ENCODE assay signal across 23 cellular contexts in the genomic region with DNA sequence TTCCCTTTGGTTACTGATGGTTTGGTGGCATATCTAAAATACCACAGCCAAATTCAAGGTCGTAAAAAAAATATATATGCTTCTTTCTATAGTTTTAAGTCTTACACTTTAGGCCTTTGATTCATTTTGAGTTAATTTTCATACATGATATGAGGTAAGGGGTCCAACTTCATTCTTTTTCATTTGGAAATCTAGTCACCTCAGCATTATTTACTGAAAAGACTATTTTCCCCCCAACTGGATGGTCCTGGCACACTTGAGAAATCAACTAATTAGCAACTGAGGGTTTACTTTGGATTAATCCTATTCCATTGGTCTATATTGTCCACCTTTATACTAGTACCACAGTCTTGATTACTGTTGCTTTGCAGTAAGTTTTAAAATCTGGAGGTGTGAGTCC. TPM values are rescaled to one million over a fixed set of nuclear protein-coding genes. Genes with fewer than 3 reads are reported as not detected.
DNase-seq lines count a peak whose midpoint lies in the region; ATAC-seq and TF ChIP-seq lines count a peak whose summit lies in the region.
"Had no signal": no experiment of that assay in that cellular context is flagged by ENCODE, and none has a peak within 500 bp of the region (broad histone marks: within the 10 kb centered on the region; RNA-seq: fewer than 3 reads in every experiment).

No MANE protein-coding gene starts in this region.

- H3K27me3 ChIP-seq in mammary epithelial cell (ENCODE audit: insufficient read depth, low read length) = no peaks in the 10 kb centered on the region
- no peaks in the 10 kb centered on the region for H3K27me3 ChIP-seq in breast epithelium
- no peaks in the 10 kb centered on the region for H3K27me3 ChIP-seq in OCI-LY3 (ENCODE audit: low read depth, low read length)
- H3K27me3 ChIP-seq in endodermal cell (ENCODE audit: control insufficient read depth, insufficient read depth, low read length, poor library complexity, severe bottlenecking) = no peaks in the 10 kb centered on the region
- H3K27me3 ChIP-seq in left ventricle myocardium inferior (ENCODE audit: low read depth) = no peaks in the 10 kb centered on the region
- H3K27me3 ChIP-seq: BE2C, cardiac muscle cell, transverse colon had no signal

- H3K27me3 Mint-ChIP-seq in endodermal cell (ENCODE audit: insufficient read depth) = no peaks in the 10 kb centered on the region
- H3K27me3 Mint-ChIP-seq in stimulated activated naive B cell treated with anti-CD40 and anti-IgM and Interleukin-4, amounts not matched to agents 10 μg/mL and 1 μg/mL and 100 μg/mL, for 72 hours = no peaks in the 10 kb centered on the region
- H3K27me3 Mint-ChIP-seq: activated CD4-positive, alpha-beta T cell treated with anti-CD3 and anti-CD28 coated beads for 36 hours; activated naive CD4-positive, alpha-beta T cell treated with anti-CD3 and anti-CD28 coated beads, Interleukin-2, amount 10 ng/mL, durations not matched to agents 7 days and 5 days; effector memory CD8-positive, alpha-beta T cell had no signal

- DNase-seq in mammary epithelial cell (no peak), breast epithelium (ENCODE audit: low spot score in 2 of 2) (no peak), endodermal cell (no peak), SIG-M5 (lab: John Stamatoyannopoulos, UW) (no peak), HuH-7 (ENCODE audit: low spot score) (no peak), left ventricle myocardium inferior (no peak)
- no peak for DNase-seq in stimulated activated naive B cell treated with anti-CD40 and anti-IgM and Interleukin-4, amounts not matched to agents 10 μg/mL and 1 μg/mL and 100 μg/mL, for 72 hours
- DNase-seq: activated CD4-positive, alpha-beta T cell treated with anti-CD3 and anti-CD28 coated beads for 36 hours; activated naive CD4-positive, alpha-beta T cell treated with anti-CD3 and anti-CD28 coated beads, Interleukin-2, amount 10 ng/mL, durations not matched to agents 7 days and 5 days; anterior cingulate cortex; BE2C; effector memory CD8-positive, alpha-beta T cell; head of caudate nucleus; Karpas-422; NCI-H1436; NCI-H2081 treated with DMSO at 0.1 percent for 48 hours; SK-N-SH; transverse colon had no signal

- intact Hi-C loops in mammary epithelial cell (cut with micrococcal nuclease) (no loop called here), breast epithelium (cut with DNase I; ENCODE audit: low total_unique reads) (no loop called here), left ventricle myocardium inferior (cut with micrococcal nuclease) (no loop called here)

- H3K4me1 Mint-ChIP-seq in endodermal cell = no peaks in the 10 kb centered on the region
- peaks cover 29 to 61% of the 10 kb centered on the region in 2 donors for H3K4me1 Mint-ChIP-seq in stimulated activated naive B cell treated with anti-CD40 and anti-IgM and Interleukin-4, amounts not matched to agents 10 μg/mL and 1 μg/mL and 100 μg/mL, for 72 hours

- H3K4me1 ChIP-seq in mammary epithelial cell (ENCODE audit: insufficient read depth, low read length) (no peaks in the 10 kb centered on the region), breast epithelium (no peaks in the 10 kb centered on the region), OCI-LY3 (ENCODE audit: low read length) (peaks cover 11% of the 10 kb centered on the region), endodermal cell (ENCODE audit: control insufficient read depth, insufficient read depth, low read length) (no peaks in the 10 kb centered on the region), left ventricle myocardium inferior (peaks cover 83% of the 10 kb centered on the region)
- H3K4me1 ChIP-seq: BE2C, prostate gland had no signal

- H3K4me2 ChIP-seq in mammary epithelial cell (ENCODE audit: insufficient read depth, low read depth, low read length) (no peak overlapping the region), OCI-LY3 (ENCODE audit: low read length) (peak overlapping the region; percentile 36)
- H3K4me2 ChIP-seq: SK-N-SH had no signal

- ATAC-seq in stimulated activated naive B cell treated with anti-CD40 and anti-IgM and Interleukin-4, amounts not matched to agents 10 μg/mL and 1 μg/mL and 100 μg/mL, for 72 hours (replicated peaks) = no peak
- ATAC-seq: activated CD4-positive, alpha-beta T cell treated with anti-CD3 and anti-CD28 coated beads for 36 hours; effector memory CD8-positive, alpha-beta T cell; HCT116 had no signal

- TF ChIP-seq CTCF in mammary epithelial cell (conservative IDR thresholded peaks at IDR 0.05 in 1 of 2, IDR thresholded peaks at IDR 0.05 in 1 of 2; ENCODE audit: extremely low read depth in 1 of 2, insufficient read depth in 1 of 2, low read depth in 1 of 2, low read length in 2 of 2) (no peak), breast epithelium (IDR thresholded peaks at IDR 0.05) (no peak), OCI-LY3 (IDR thresholded peaks at IDR 0.05; ENCODE audit: low read depth, low read length) (no peak), endodermal cell (conservative IDR thresholded peaks at IDR 0.05) (no peak), left ventricle myocardium inferior (IDR thresholded peaks at IDR 0.05; ENCODE audit: borderline replicate concordance) (no peak)

- H2AFZ ChIP-seq in mammary epithelial cell (ENCODE audit: low read depth, low read length) (no peak overlapping the region), OCI-LY3 (ENCODE audit: low read depth, low read length) (no peak overlapping the region)

- H3K9ac ChIP-seq in mammary epithelial cell (ENCODE audit: insufficient read depth, low read length) (no peak overlapping the region), OCI-LY3 (ENCODE audit: low read length) (no peak overlapping the region), endodermal cell (ENCODE audit: extremely low read depth, low read length, poor library complexity, severe bottlenecking) (no peak overlapping the region)
- H3K9ac ChIP-seq: SK-N-SH had no signal

- H3K4me3 ChIP-seq in mammary epithelial cell (replicated peaks in 1 of 3; ENCODE audit: insufficient read depth in 1 of 3, low read depth in 2 of 3, low read length in 3 of 3) (no peak overlapping the region), breast epithelium (no peak overlapping the region), OCI-LY3 (ENCODE audit: low read length) (no peak overlapping the region), endodermal cell (ENCODE audit: low read length) (no peak overlapping the region), left ventricle myocardium inferior (no peak overlapping the region)
- H3K4me3 ChIP-seq: cardiac muscle cell, prostate gland, transverse colon had no signal

- BruUV-seq in mammary epithelial cell (replicated peaks; lab: Mats Ljungman, UMichigan) = TSS peak; percentile 16

- WGBS in mammary epithelial cell (ENCODE audit: low coverage, missing lambda C conversion rate) = 100% methylated on average over 1 of the region's 1 CpG
- WGBS in endodermal cell (ENCODE audit: insufficient coverage in 1 of 2, insufficient read length in 1 of 2), 2 experiments = no CpG with 5 or more reads among the region's 1 CpG

- no peaks in the 10 kb centered on the region for H3K9me3 ChIP-seq in mammary epithelial cell (replicated peaks; ENCODE audit: insufficient read depth, low read length)
- no peaks in the 10 kb centered on the region for H3K9me3 ChIP-seq in breast epithelium
- H3K9me3 ChIP-seq in OCI-LY3 (ENCODE audit: insufficient read depth, low read length) = no peaks in the 10 kb centered on the region
- no peaks in the 10 kb centered on the region for H3K9me3 ChIP-seq in endodermal cell (ENCODE audit: control insufficient read depth, low read length)
- no peaks in the 10 kb centered on the region for H3K9me3 ChIP-seq in left ventricle myocardium inferior (replicated peaks)
- H3K9me3 ChIP-seq: BE2C, prostate gland, SK-N-SH, transverse colon had no signal

- peak overlapping the region; percentile 17 for H3K27ac Mint-ChIP-seq in endodermal cell
- H3K27ac Mint-ChIP-seq in stimulated activated naive B cell treated with anti-CD40 and anti-IgM and Interleukin-4, amounts not matched to agents 10 μg/mL and 1 μg/mL and 100 μg/mL, for 72 hours = peak overlapping the region; percentile 94
- H3K27ac Mint-ChIP-seq: activated naive CD4-positive, alpha-beta T cell treated with anti-CD3 and anti-CD28 coated beads, Interleukin-2, amount 10 ng/mL, durations not matched to agents 7 days and 5 days; activated T-helper 1 cell treated with anti-CD3 and anti-CD28 coated beads, Interleukin-12 subunit alpha, Interleukin-12 subunit beta, Interleukin-2, Interleukin-4 antibody, amounts not matched to agents 30 ng/mL and 10 ng/mL and 1 ng/mL, durations not matched to agents 14 hours and 24 hours and 36 hours had no signal

- no peaks in the 10 kb centered on the region for H3K36me3 ChIP-seq in mammary epithelial cell (ENCODE audit: insufficient read depth, low read length)
- no peaks in the 10 kb centered on the region for H3K36me3 ChIP-seq in breast epithelium
- H3K36me3 ChIP-seq in OCI-LY3 (replicated peaks; ENCODE audit: low read depth, low read length) = peaks cover 21% of the 10 kb centered on the region
- H3K36me3 ChIP-seq in endodermal cell (ENCODE audit: control insufficient read depth, insufficient read depth, low read length) = peaks cover 13% of the 10 kb centered on the region
- H3K36me3 ChIP-seq in left ventricle myocardium inferior = no peaks in the 10 kb centered on the region
- H3K36me3 ChIP-seq: BE2C, cardiac muscle cell, prostate gland, transverse colon had no signal

- H3K36me3 Mint-ChIP-seq in endodermal cell (ENCODE audit: low read depth) = peaks cover 20% of the 10 kb centered on the region
- peaks cover 4 to 28% of the 10 kb centered on the region in 2 donors for H3K36me3 Mint-ChIP-seq in stimulated activated naive B cell treated with anti-CD40 and anti-IgM and Interleukin-4, amounts not matched to agents 10 μg/mL and 1 μg/mL and 100 μg/mL, for 72 hours

- CTCF ChIA-PET in mammary epithelial cell (lab: Charles Lee; ENCODE audit: low non-redundant PET) = no interaction called here

- no peak overlapping the region for H3K4me3 Mint-ChIP-seq in endodermal cell
- H3K4me3 Mint-ChIP-seq in stimulated activated naive B cell treated with anti-CD40 and anti-IgM and Interleukin-4, amounts not matched to agents 10 μg/mL and 1 μg/mL and 100 μg/mL, for 72 hours = peak overlapping the region; percentile 69 to 78
- H3K4me3 Mint-ChIP-seq: activated CD4-positive, alpha-beta T cell treated with anti-CD3 and anti-CD28 coated beads for 36 hours; activated naive CD4-positive, alpha-beta T cell treated with anti-CD3 and anti-CD28 coated beads, Interleukin-2, amount 10 ng/mL, durations not matched to agents 7 days and 5 days; activated T-helper 1 cell treated with anti-CD3 and anti-CD28 coated beads, Interleukin-12 subunit alpha, Interleukin-12 subunit beta, Interleukin-2, Interleukin-4 antibody, amounts not matched to agents 30 ng/mL and 10 ng/mL and 1 ng/mL, durations not matched to agents 14 hours and 24 hours and 36 hours had no signal

- in situ Hi-C loops in mammary epithelial cell (cut with MboI; ENCODE audit: low sequenced_read_pairs in 2 of 2) = no loop called here

- H3K27ac ChIP-seq in mammary epithelial cell (ENCODE audit: insufficient read depth, low read depth, low read length) (no peak overlapping the region), breast epithelium (no peak overlapping the region), OCI-LY3 (ENCODE audit: low read length) (0 out of 2 replicates have a peak overlapping the region, but pooled peaks have one; percentile 7), endodermal cell (ENCODE audit: low read depth, low read length) (no peak overlapping the region), left ventricle myocardium inferior (replicated peaks) (no peak overlapping the region)
- H3K27ac ChIP-seq: cardiac muscle cell, prostate gland, transverse colon had no signal

- TF ChIP-seq POLR2A in breast epithelium (IDR thresholded peaks at IDR 0.05) = no peak

- H3K9me3 Mint-ChIP-seq in endodermal cell = peaks cover 2% of the 10 kb centered on the region
- no peaks in the 10 kb centered on the region for H3K9me3 Mint-ChIP-seq in stimulated activated naive B cell treated with anti-CD40 and anti-IgM and Interleukin-4, amounts not matched to agents 10 μg/mL and 1 μg/mL and 100 μg/mL, for 72 hours
- H3K9me3 Mint-ChIP-seq: activated naive CD4-positive, alpha-beta T cell treated with anti-CD3 and anti-CD28 coated beads, Interleukin-2, amount 10 ng/mL, durations not matched to agents 7 days and 5 days; activated T-helper 1 cell treated with anti-CD3 and anti-CD28 coated beads, Interleukin-12 subunit alpha, Interleukin-12 subunit beta, Interleukin-2, Interleukin-4 antibody, amounts not matched to agents 30 ng/mL and 10 ng/mL and 1 ng/mL, durations not matched to agents 14 hours and 24 hours and 36 hours; effector memory CD8-positive, alpha-beta T cell had no signal

- H3K79me2 ChIP-seq in mammary epithelial cell (ENCODE audit: insufficient read depth, low read length) (peaks cover 98% of the 10 kb centered on the region), OCI-LY3 (ENCODE audit: low read length) (peaks cover 99% of the 10 kb centered on the region)

- H4K20me1 ChIP-seq in mammary epithelial cell (ENCODE audit: insufficient read depth, low read length) (peaks cover 12% of the 10 kb centered on the region), OCI-LY3 (ENCODE audit: insufficient read depth, low read length) (peaks cover 91% of the 10 kb centered on the region)

- dilution Hi-C loops in mammary epithelial cell (cut with HindIII; ENCODE audit: low sequenced_read_pairs) = no loop called here

RNA-seq across cellular contexts. Expression of gene RHOA, which starts 26.2 kb away (rescaled TPM):
- 100 to 1,000 TPM; 406 to 421 TPM for total RNA-seq in mammary epithelial cell
- polyA plus RNA-seq in mammary epithelial cell = 486 TPM
- 1,295 TPM for polyA minus RNA-seq in mammary epithelial cell
- total RNA-seq in breast epithelium = 100 to 1,000 TPM; 314 to 686 (median 317) TPM
- total RNA-seq in endodermal cell = 100 to 1,000 TPM; 359 to 371 TPM
- polyA plus RNA-seq in endodermal cell (2013, experiment 1 of 2) = 416 TPM
- 399 TPM for polyA plus RNA-seq in endodermal cell (2013, experiment 2 of 2)
- 247 TPM for total RNA-seq in left ventricle myocardium inferior

RNA-seq across cellular contexts. Expression of gene TCTA, which starts 26.6 kb away (rescaled TPM):
- 10 to 100 TPM; 17.3 to 21.7 TPM for total RNA-seq in mammary epithelial cell
- 29.2 TPM for polyA plus RNA-seq in mammary epithelial cell
- polyA minus RNA-seq in mammary epithelial cell = 30.4 TPM
- 10 to 100 TPM; 22.6 to 29.0 (median 25.9) TPM for total RNA-seq in breast epithelium
- total RNA-seq in endodermal cell = 10 to 100 TPM in 1 of 2 donors, 1 to 10 TPM in 1; 6.3 to 11.2 TPM
- 8.1 TPM for polyA plus RNA-seq in endodermal cell (2013, experiment 1 of 2)
- 6.9 TPM for polyA plus RNA-seq in endodermal cell (2013, experiment 2 of 2)
- 17.7 TPM for total RNA-seq in left ventricle myocardium inferior

RNA-seq across cellular contexts. Expression of gene GPX1, which starts 27.5 kb away (rescaled TPM):
- 100 to 1,000 TPM; 275 to 607 TPM for total RNA-seq in mammary epithelial cell
- polyA plus RNA-seq in mammary epithelial cell = 776 TPM
- 167 TPM for polyA minus RNA-seq in mammary epithelial cell
- total RNA-seq in breast epithelium = 100 to 1,000 TPM; 205 to 653 (median 275) TPM
- total RNA-seq in endodermal cell = 100 to 1,000 TPM; 178 to 195 TPM
- 137 TPM for polyA plus RNA-seq in endodermal cell (2013, experiment 1 of 2)
- 132 TPM for polyA plus RNA-seq in endodermal cell (2013, experiment 2 of 2)
- total RNA-seq in left ventricle myocardium inferior = 115 TPM

RNA-seq across cellular contexts. Expression of gene AMT, which starts 36.7 kb away (rescaled TPM):
- total RNA-seq in mammary epithelial cell (1 to 10 TPM; 1.2 to 3.8 TPM), breast epithelium (1 to 10 TPM; 2.7 to 8.3 (median 3.6) TPM), endodermal cell (10 to 100 TPM; 44.4 to 51.7 TPM), left ventricle myocardium inferior (29.0 TPM)
- 1.7 TPM for polyA plus RNA-seq in mammary epithelial cell
- not detected for polyA minus RNA-seq in mammary epithelial cell
- polyA plus RNA-seq in endodermal cell (2013, experiment 1 of 2) = 25.9 TPM
- 21.9 TPM for polyA plus RNA-seq in endodermal cell (2013, experiment 2 of 2)

RNA-seq across cellular contexts. Expression of gene NICN1, which starts 43.5 kb away (rescaled TPM):
- total RNA-seq in mammary epithelial cell (10 to 100 TPM in 1 of 2 donors, 1 to 10 TPM in 1; 7.3 to 12.5 TPM), breast epithelium (10 to 100 TPM in 1 of 3 donors, 1 to 10 TPM in 2; 4.5 to 14.0 (median 5.2) TPM), endodermal cell (10 to 100 TPM; 10.4 to 19.6 TPM), left ventricle myocardium inferior (19.4 TPM)
- polyA plus RNA-seq in mammary epithelial cell = 7.3 TPM
- polyA minus RNA-seq in mammary epithelial cell = 2.1 TPM
- polyA plus RNA-seq in endodermal cell (2013, experiment 1 of 2) = 20.8 TPM
- polyA plus RNA-seq in endodermal cell (2013, experiment 2 of 2) = 17.5 TPM
